Comparison of ENCODE assay signal across 7 cellular contexts in genomic region chr2:27216416-27217137, GRCh38. TPM values are rescaled to one million over a fixed set of nuclear protein-coding genes. Genes with fewer than 3 reads are reported as not detected.
A peak's percentile ranks its signal among the peaks of the same experiment; 100 is the strongest.
DNase-seq lines count a peak whose midpoint lies in the region; ATAC-seq and TF ChIP-seq lines count a peak whose summit lies in the region.

No MANE protein-coding gene starts in this region.

- no peaks in the 10 kb centered on the region for H3K9me2 ChIP-seq in GM23338 (ENCODE audit: insufficient read depth)

- no peak overlapping the region for H2AFZ ChIP-seq in GM23338

- H3K27me3 ChIP-seq in GM23338 (ENCODE audit: insufficient read depth), result no peaks in the 10 kb centered on the region

- H3K27me3 Mint-ChIP-seq in GM23338 (ENCODE audit: insufficient read depth, low read depth, poor library complexity), result peaks cover 7% of the 10 kb centered on the region

- DNase-seq in GM23338 (ENCODE audit: low spot score), result peak; percentile 66
- DNase-seq in SK-N-MC (ENCODE audit: low read depth, low spot score), result no peak
- DNase-seq in fibroblast of mammary gland (ENCODE audit: low read depth), result no peak
- DNase-seq in skeletal muscle cell (ENCODE audit: low read depth), result no peak
- DNase-seq in NCI-H82 (lab: John Stamatoyannopoulos, UW), result no peak

- peaks cover 16% of the 10 kb centered on the region for H3K4me1 ChIP-seq in GM23338 (ENCODE audit: insufficient read depth)

- peaks cover 24% of the 10 kb centered on the region for H3K36me3 ChIP-seq in GM23338 (ENCODE audit: insufficient read depth)
- H3K36me3 ChIP-seq in SK-N-MC (ENCODE audit: insufficient read depth, low read length), result peaks cover 53% of the 10 kb centered on the region

- ATAC-seq in GM23338 (no peak), GM18867 (IDR thresholded peaks at IDR 0.05; ENCODE audit: unreplicated experiment) (no peak), HG03521 (IDR thresholded peaks at IDR 0.05; ENCODE audit: unreplicated experiment) (no peak)

- H3K36me3 Mint-ChIP-seq in GM23338 (ENCODE audit: low read depth), result peaks cover 69% of the 10 kb centered on the region

- peaks cover 30% of the 10 kb centered on the region for H3K4me1 Mint-ChIP-seq in GM23338

- peak overlapping the region; percentile 97 for H3K4me3 Mint-ChIP-seq in GM23338

- H3K4me3 ChIP-seq in GM23338 (peak overlapping the region; percentile 61), SK-N-MC (peak overlapping the region; percentile 85), fibroblast of mammary gland (ENCODE audit: control insufficient read depth, low read depth, low read length) (peak overlapping the region; percentile 88), skeletal muscle cell (ENCODE audit: low read depth, low read length) (peak overlapping the region; percentile 87)

- no peaks in the 10 kb centered on the region for H3K9me3 ChIP-seq in SK-N-MC (ENCODE audit: low read depth, low read length)

- H3K27ac ChIP-seq in GM23338 (ENCODE audit: low read depth) (peak overlapping the region; percentile 97), SK-N-MC (peak overlapping the region; percentile 93)

- H3K79me2 ChIP-seq in GM23338 (replicated peaks; ENCODE audit: insufficient read depth), result peaks cover 24% of the 10 kb centered on the region

- peaks cover 18% of the 10 kb centered on the region; the same call in 1 of the 2 replicates for H3F3A ChIP-seq in GM23338 (replicated peaks; ENCODE audit: low read depth)

- TF ChIP-seq CTCF in GM23338 (conservative IDR thresholded peaks at IDR 0.05; ENCODE audit: low read depth in 2 of 2), result no peak
- TF ChIP-seq CTCF in fibroblast of mammary gland (conservative IDR thresholded peaks at IDR 0.05; ENCODE audit: control insufficient read depth, insufficient read depth, low read depth, low read length), result no peak

- peak overlapping the region; percentile 82 for H3K4me2 ChIP-seq in GM23338

- peak overlapping the region; percentile 100 for H3K27ac Mint-ChIP-seq in GM23338

- no peak overlapping the region for H3K9ac ChIP-seq in SK-N-MC (ENCODE audit: insufficient read length)

- peaks cover 7% of the 10 kb centered on the region; the same call in 1 of the 2 replicates for H4K20me1 ChIP-seq in GM23338 (replicated peaks; ENCODE audit: insufficient read depth)

- no peaks in the 10 kb centered on the region; the same call in 2 of the 3 replicates for H3K9me3 Mint-ChIP-seq in GM23338

TF ChIP-seq in GM23338, 12 proteins besides CTCF, POLR2A, EP300 and RAD21 (continues in another document):
- TF ChIP-seq EZH2 (IDR thresholded peaks at IDR 0.05; ENCODE audit: low read depth, unreplicated experiment), result no peak
- no peak for TF ChIP-seq POLR2AphosphoS5 (IDR thresholded peaks at IDR 0.05; ENCODE audit: low read depth)
- no peak for TF ChIP-seq ZNF331 (CRISPR knock-in tag; IDR thresholded peaks at IDR 0.05; ENCODE audit: low read depth)
- TF ChIP-seq ZNF114 (CRISPR knock-in tag; IDR thresholded peaks at IDR 0.05), result no peak
- no peak for TF ChIP-seq ETS1 (IDR thresholded peaks at IDR 0.05)
- TF ChIP-seq EZH2phosphoT487 (IDR thresholded peaks at IDR 0.05; ENCODE audit: unreplicated experiment), result no peak
- TF ChIP-seq CREB1 (CRISPR knock-in tag; IDR thresholded peaks at IDR 0.05; ENCODE audit: low read depth), result no peak
- no peak for TF ChIP-seq ZNF462 (CRISPR knock-in tag; IDR thresholded peaks at IDR 0.05)
- TF ChIP-seq STAT1 (IDR thresholded peaks at IDR 0.05; ENCODE audit: unreplicated experiment), result no peak
- TF ChIP-seq JUNB (IDR thresholded peaks at IDR 0.05; ENCODE audit: unreplicated experiment), result no peak
- TF ChIP-seq NANOG (IDR thresholded peaks at IDR 0.05; ENCODE audit: borderline replicate concordance), result no peak

RNA-seq across cellular contexts. Expression of gene CAD, which starts 0.6 kb away (rescaled TPM):
- total RNA-seq in GM23338 (2014; rRNA removed; shearing (Covaris generic)), result 126 and 147 TPM in 2 replicates
- polyA plus RNA-seq in GM23338 (2016; fragmentation: Nextera tagmentation; extraction: Ambion mirVana), result 38.1 and 39.2 TPM in 2 replicates

RNA-seq across cellular contexts. Expression of gene SLC5A6, which starts 4.5 kb away (rescaled TPM):
- total RNA-seq in GM23338 (2014; rRNA removed; shearing (Covaris generic)), result 138 and 153 TPM in 2 replicates
- polyA plus RNA-seq in GM23338 (2016; fragmentation: Nextera tagmentation; extraction: Ambion mirVana), result 41.0 and 44.3 TPM in 2 replicates

RNA-seq across cellular contexts. Expression of gene ATRAID, which starts 4.7 kb away (rescaled TPM):
- 98.3 and 129 TPM in 2 replicates for total RNA-seq in GM23338 (2014; rRNA removed; shearing (Covaris generic))
- 154 and 164 TPM in 2 replicates for polyA plus RNA-seq in GM23338 (2016; fragmentation: Nextera tagmentation; extraction: Ambion mirVana)

RNA-seq across cellular contexts. Expression of gene SLC30A3, which starts 46.3 kb away (rescaled TPM):
- total RNA-seq in GM23338 (2014; rRNA removed; shearing (Covaris generic)), result 5.1 and 8.3 TPM in 2 replicates
- polyA plus RNA-seq in GM23338 (2016; fragmentation: Nextera tagmentation; extraction: Ambion mirVana), result 4.1 and 6.0 TPM in 2 replicates

RNA-seq across cellular contexts. Expression of gene DNAJC5G, which starts 58.7 kb away (rescaled TPM):
- total RNA-seq in GM23338 (2014; rRNA removed; shearing (Covaris generic)), result 0.39 and 0.59 TPM in 2 replicates
- not detected in 2 replicates for polyA plus RNA-seq in GM23338 (2016; fragmentation: Nextera tagmentation; extraction: Ambion mirVana)
